In genomic region chr22:50506611-50507420, GRCh38 we compare ENCODE assay signal across 8 cellular contexts. TPM values are rescaled to one million over a fixed set of nuclear protein-coding genes. Genes with fewer than 3 reads are reported as not detected.
DNase-seq lines count a peak whose midpoint lies in the region; ATAC-seq and TF ChIP-seq lines count a peak whose summit lies in the region.

No MANE protein-coding gene starts in this region.

- no peaks in the 10 kb centered on the region for H3K9me3 ChIP-seq in mucosa of descending colon

- peak overlapping the region; percentile 96 for H3K4me3 Mint-ChIP-seq in activated T-cell treated with anti-CD3 and anti-CD28 coated beads, Interleukin-2, amount 50 U/mL, for 4 hours
- H3K4me3 Mint-ChIP-seq in dendritic cell treated with granulocyte-macrophage colony-stimulating factor and Interleukin-4, amounts not matched to agents 40 ng/mL and 50 ng/mL, for 4 days = peak overlapping the region; percentile 98

- peak overlapping the region; percentile 21 for H3K4me3 ChIP-seq in mucosa of descending colon

- no peak for ATAC-seq in activated T-cell treated with anti-CD3 and anti-CD28 coated beads, Interleukin-2, amount 50 U/mL, for 4 hours
- ATAC-seq in mucosa of descending colon = peak; percentile 1
- no peak for ATAC-seq in HG03460 (IDR thresholded peaks at IDR 0.05; ENCODE audit: unreplicated experiment)
- ATAC-seq in GM18520 (IDR thresholded peaks at IDR 0.05; ENCODE audit: unreplicated experiment) = no peak

- H3K27ac Mint-ChIP-seq in dendritic cell treated with granulocyte-macrophage colony-stimulating factor and Interleukin-4, amounts not matched to agents 40 ng/mL and 50 ng/mL, for 4 days = peak overlapping the region; percentile 96

- H3K9me3 Mint-ChIP-seq in activated T-cell treated with anti-CD3 and anti-CD28 coated beads, Interleukin-2, amount 50 U/mL, for 4 hours = no peaks in the 10 kb centered on the region
- no peaks in the 10 kb centered on the region for H3K9me3 Mint-ChIP-seq in dendritic cell treated with granulocyte-macrophage colony-stimulating factor and Interleukin-4, amounts not matched to agents 40 ng/mL and 50 ng/mL, for 4 days

- TF ChIP-seq CTCF in mucosa of descending colon (IDR thresholded peaks at IDR 0.05) = no peak

- H3K36me3 ChIP-seq in mucosa of descending colon (ENCODE audit: low read depth) = peaks cover 6% of the 10 kb centered on the region

- H3K4me1 ChIP-seq in mucosa of descending colon (ENCODE audit: low read depth) = peaks cover 19% of the 10 kb centered on the region

- DNase-seq in activated T-cell treated with anti-CD3 and anti-CD28 coated beads, Interleukin-2, amount 50 U/mL, for 4 hours = no peak
- no peak for DNase-seq in activated T-cell treated with anti-CD3 and anti-CD28 coated beads, Interleukin-2, amount 50 U/mL, for 1 hour
- DNase-seq in NCI-H69 (lab: John Stamatoyannopoulos, UW) (peak; percentile 98), mucosa of descending colon (peak in 2 of 3 donors; percentile 50 to 64)
- no peak for DNase-seq in activated CD4-positive, CD25-positive, alpha-beta regulatory T cell treated with anti-CD3 and anti-CD28 coated beads, Interleukin-2, amount 50 U/mL, for 72 hours

- intact Hi-C loops in dendritic cell treated with granulocyte-macrophage colony-stimulating factor and Interleukin-4, amounts not matched to agents 40 ng/mL and 50 ng/mL, for 4 days (cut with micrococcal nuclease) = loop anchor here (5.0 kb wide), 1 partner anchor 75 kb away; the partner anchor contains the start of gene CHKB
- intact Hi-C loops in mucosa of descending colon (cut with DNase I, micrococcal nuclease) = no loop called here

- H3K36me3 Mint-ChIP-seq in activated T-cell treated with anti-CD3 and anti-CD28 coated beads, Interleukin-2, amount 50 U/mL, for 4 hours (ENCODE audit: insufficient read depth) = no peaks in the 10 kb centered on the region
- H3K36me3 Mint-ChIP-seq in dendritic cell treated with granulocyte-macrophage colony-stimulating factor and Interleukin-4, amounts not matched to agents 40 ng/mL and 50 ng/mL, for 4 days (ENCODE audit: low read depth) = peaks cover 60% of the 10 kb centered on the region

- H3K27me3 Mint-ChIP-seq in activated T-cell treated with anti-CD3 and anti-CD28 coated beads, Interleukin-2, amount 50 U/mL, for 4 hours (ENCODE audit: low read depth) = no peaks in the 10 kb centered on the region
- no peaks in the 10 kb centered on the region for H3K27me3 Mint-ChIP-seq in dendritic cell treated with granulocyte-macrophage colony-stimulating factor and Interleukin-4, amounts not matched to agents 40 ng/mL and 50 ng/mL, for 4 days

- peaks cover 15% of the 10 kb centered on the region for H3K4me1 Mint-ChIP-seq in activated T-cell treated with anti-CD3 and anti-CD28 coated beads, Interleukin-2, amount 50 U/mL, for 4 hours (ENCODE audit: low read depth)
- H3K4me1 Mint-ChIP-seq in dendritic cell treated with granulocyte-macrophage colony-stimulating factor and Interleukin-4, amounts not matched to agents 40 ng/mL and 50 ng/mL, for 4 days (ENCODE audit: low read depth) = peaks cover 35% of the 10 kb centered on the region

RNA-seq across cellular contexts. Expression of gene LMF2, which starts 0.7 kb away (rescaled TPM):
- 10 to 100 TPM; 68.7 to 79.9 (median 72.2) TPM for total RNA-seq in activated T-cell treated with anti-CD3 and anti-CD28 coated beads, Interleukin-2, amount 50 U/mL, for 4 hours
- 10 to 100 TPM; 57.8 to 66.4 (median 60.7) TPM for total RNA-seq in mucosa of descending colon

RNA-seq across cellular contexts. Expression of gene NCAPH2, which starts 1.2 kb away (rescaled TPM):
- 100 to 1,000 TPM; 152 to 175 (median 156) TPM for total RNA-seq in activated T-cell treated with anti-CD3 and anti-CD28 coated beads, Interleukin-2, amount 50 U/mL, for 4 hours
- 10 to 100 TPM; 32.1 to 41.2 (median 34.0) TPM for total RNA-seq in mucosa of descending colon

RNA-seq across cellular contexts. Expression of gene SCO2, which starts 18.6 kb away (rescaled TPM):
- total RNA-seq in activated T-cell treated with anti-CD3 and anti-CD28 coated beads, Interleukin-2, amount 50 U/mL, for 4 hours = 10 to 100 TPM; 12.7 to 14.4 (median 14.2) TPM
- 10 to 100 TPM in 1 of 3 donors, 1 to 10 TPM in 1, not detected in 1; 5.4 to 14.6 TPM for total RNA-seq in mucosa of descending colon

RNA-seq across cellular contexts. Expression of gene MIOX, which starts 20.2 kb away (rescaled TPM):
- total RNA-seq in activated T-cell treated with anti-CD3 and anti-CD28 coated beads, Interleukin-2, amount 50 U/mL, for 4 hours = under 1 TPM in 1 of 3 donors, not detected in 2; 0.30 TPM
- not detected for total RNA-seq in mucosa of descending colon

RNA-seq across cellular contexts. Expression of gene TYMP, which starts 23.0 kb away (rescaled TPM):
- total RNA-seq in activated T-cell treated with anti-CD3 and anti-CD28 coated beads, Interleukin-2, amount 50 U/mL, for 4 hours = 100 to 1,000 TPM in 1 of 3 donors, 10 to 100 TPM in 2; 64.4 to 103 (median 66.1) TPM
- total RNA-seq in mucosa of descending colon = 10 to 100 TPM; 27.7 to 88.7 (median 34.8) TPM

Comparison
In these comparisons a context has a peak if more than half of its experiments do, and no peak if none do; other contexts are left out.
1. DNase-seq: peak in NCI-H69 (single experiment) and mucosa of descending colon (2 of 3); none in activated T-cell treated with anti-CD3 and anti-CD28 coated beads, Interleukin-2, amount 50 U/mL, for 4 hours (single experiment), activated T-cell treated with anti-CD3 and anti-CD28 coated beads, Interleukin-2, amount 50 U/mL, for 1 hour (single experiment) and activated CD4-positive, CD25-positive, alpha-beta regulatory T cell treated with anti-CD3 and anti-CD28 coated beads, Interleukin-2, amount 50 U/mL, for 72 hours (single experiment).